ENCODE assay signal across 26 cellular contexts in genomic region chr7:4472739-4473138, GRCh38.
DNase-seq lines count a peak whose midpoint lies in the region; ATAC-seq and TF ChIP-seq lines count a peak whose summit lies in the region.
"Had no signal": no experiment of that assay in that cellular context is flagged by ENCODE, and none has a peak within 500 bp of the region (broad histone marks: within the 10 kb centered on the region; RNA-seq: fewer than 3 reads in every experiment).

No MANE protein-coding gene starts in this region.

- H3K14ac ChIP-seq in H9 (ENCODE audit: insufficient read depth, low read length): no peak overlapping the region; the same call in 1 of the 2 replicates

- H3K9me3 ChIP-seq in H9 (ENCODE audit: control insufficient read depth, low read depth, low read length) (no peaks in the 10 kb centered on the region), left lung (no peaks in the 10 kb centered on the region)
- H3K9me3 ChIP-seq: breast epithelium, esophagus muscularis mucosa, sigmoid colon had no signal

- H3K9ac ChIP-seq in H9 (ENCODE audit: extremely low read depth, insufficient read length, low read length): no peak overlapping the region
- H3K9ac ChIP-seq: parathyroid adenoma had no signal

- H2BK20ac ChIP-seq in H9 (ENCODE audit: low read depth, low read length, poor library complexity, severe bottlenecking): no peak overlapping the region

- no peaks in the 10 kb centered on the region for H3K79me2 ChIP-seq in H9 (ENCODE audit: insufficient read depth, low read length)
- H3K79me2 ChIP-seq: parathyroid adenoma had no signal

- no CpG with 5 or more reads among the region's 12 CpGs for WGBS in H9 (ENCODE audit: extremely low coverage, insufficient read length, low lambda C conversion rate)

- H3K27ac Mint-ChIP-seq in H9: no peak overlapping the region
- H3K27ac Mint-ChIP-seq in activated CD4-positive, alpha-beta T cell treated with anti-CD3 and anti-CD28 coated beads, Interleukin-2, amount 10 ng/mL, durations not matched to agents 24 days and 14 days: no peak overlapping the region
- H3K27ac Mint-ChIP-seq: activated CD8-positive, alpha-beta memory T cell treated with anti-CD3 and anti-CD28 coated beads, Interleukin-2, amount 10 ng/mL, durations not matched to agents 7 days and 5 days; activated naive CD4-positive, alpha-beta T cell treated with anti-CD3 and anti-CD28 coated beads for 36 hours; activated T-cell treated with anti-CD3 and anti-CD28 coated beads, Interleukin-2, amount 50 U/mL, for 72 hours; CD4-positive, alpha-beta memory T cell; natural killer cell treated with Interleukin-12 subunit alpha and Interleukin-12 subunit beta and Interleukin-15 and Interleukin-18, amount 100 ng/mL, for 72 hours; stimulated activated naive CD8-positive, alpha-beta T cell treated with anti-CD3 and anti-CD28 coated beads, Interleukin-15, Interleukin-2, amounts not matched to agents 100 ng/mL and 50 ng/mL, for 24 hours; T-helper 17 cell had no signal

- H3K56ac ChIP-seq in H9 (ENCODE audit: insufficient read length, low read depth, low read length): no peak overlapping the region

- 0 out of 7 replicates have a peak, but pooled peaks cover 0 to 10% (median 0%) of the 10 kb centered on the region in 3 experiments for H3K36me3 Mint-ChIP-seq in H9 (ENCODE audit: insufficient read depth in 1 of 3, low read depth in 3 of 3)
- H3K36me3 Mint-ChIP-seq in activated CD4-positive, alpha-beta T cell treated with anti-CD3 and anti-CD28 coated beads, Interleukin-2, amount 10 ng/mL, durations not matched to agents 24 days and 14 days (ENCODE audit: low read depth): no peaks in the 10 kb centered on the region
- H3K36me3 Mint-ChIP-seq: activated CD8-positive, alpha-beta memory T cell treated with anti-CD3 and anti-CD28 coated beads, Interleukin-2, amount 10 ng/mL, durations not matched to agents 7 days and 5 days; CD4-positive, alpha-beta memory T cell; natural killer cell treated with Interleukin-12 subunit alpha and Interleukin-12 subunit beta and Interleukin-15 and Interleukin-18, amount 100 ng/mL, for 72 hours had no signal

- H3K4me1 Mint-ChIP-seq in H9: peaks cover 15 to 16% of the 10 kb centered on the region in 2 experiments
- no peaks in the 10 kb centered on the region for H3K4me1 Mint-ChIP-seq in activated CD4-positive, alpha-beta T cell treated with anti-CD3 and anti-CD28 coated beads, Interleukin-2, amount 10 ng/mL, durations not matched to agents 24 days and 14 days
- H3K4me1 Mint-ChIP-seq: activated CD8-positive, alpha-beta memory T cell treated with anti-CD3 and anti-CD28 coated beads, Interleukin-2, amount 10 ng/mL, durations not matched to agents 7 days and 5 days; CD4-positive, alpha-beta memory T cell; T-helper 17 cell had no signal

- H3K79me1 ChIP-seq in H9 (ENCODE audit: insufficient read depth, low read depth, low read length, poor library complexity, severe bottlenecking): no peaks in the 10 kb centered on the region

- H3K9me3 Mint-ChIP-seq in H9: peaks cover 4 to 66% of the 10 kb centered on the region in 2 experiments
- no peaks in the 10 kb centered on the region for H3K9me3 Mint-ChIP-seq in activated CD4-positive, alpha-beta T cell treated with anti-CD3 and anti-CD28 coated beads, Interleukin-2, amount 10 ng/mL, durations not matched to agents 24 days and 14 days
- H3K9me3 Mint-ChIP-seq: natural killer cell treated with Interleukin-12 subunit alpha and Interleukin-12 subunit beta and Interleukin-15 and Interleukin-18, amount 100 ng/mL, for 72 hours had no signal

- H3K4ac ChIP-seq in H9 (ENCODE audit: low read depth, low read length): no peak overlapping the region

- no peak overlapping the region for H4K8ac ChIP-seq in H9 (replicated peaks; ENCODE audit: insufficient read length, low read depth, low read length)

- H2BK15ac ChIP-seq in H9 (ENCODE audit: low read depth, low read length): no peak overlapping the region

- no peak overlapping the region for H4K5ac ChIP-seq in H9 (ENCODE audit: insufficient read length, low read depth, low read length)

- H4K91ac ChIP-seq in H9 (ENCODE audit: insufficient read length, low read depth, low read length): no peak overlapping the region

- H3K36me3 ChIP-seq in left lung: no peaks in the 10 kb centered on the region
- H3K36me3 ChIP-seq: breast epithelium, esophagus muscularis mucosa, sigmoid colon, SJSA1 had no signal

- peak; percentile 22; the same call in 2 of the 3 replicates for TF ChIP-seq CTCF in H9 (conservative IDR thresholded peaks at IDR 0.05)
- TF ChIP-seq CTCF in epithelial cell of proximal tubule (conservative IDR thresholded peaks at IDR 0.05; ENCODE audit: low read depth, low read length): peak; percentile 4
- no peak for TF ChIP-seq CTCF in left lung (IDR thresholded peaks at IDR 0.05)

- no peaks in the 10 kb centered on the region for H3K23me2 ChIP-seq in H9 (ENCODE audit: insufficient read length, low read depth, low read length, poor library complexity, severe bottlenecking)

- H3K4me2 ChIP-seq in H9 (ENCODE audit: insufficient read depth, insufficient read length, low read length): no peak overlapping the region

- no peak for ATAC-seq in left lung
- ATAC-seq: activated CD8-positive, alpha-beta memory T cell treated with anti-CD3 and anti-CD28 coated beads, Interleukin-2, amount 10 ng/mL, durations not matched to agents 7 days and 5 days; activated T-cell treated with anti-CD3 and anti-CD28 coated beads, Interleukin-2, amount 50 U/mL, for 72 hours; T-helper 17 cell had no signal

- H2BK12ac ChIP-seq in H9 (ENCODE audit: insufficient read length, low read depth, low read length): no peak overlapping the region

- no peak overlapping the region for H2BK120ac ChIP-seq in H9 (ENCODE audit: low read depth, low read length, poor library complexity, severe bottlenecking)

- H3K18ac ChIP-seq in H9 (ENCODE audit: insufficient read length, low read depth, low read length): no peak overlapping the region

- peaks cover 11% of the 10 kb centered on the region for H3K4me1 ChIP-seq in H9 (ENCODE audit: insufficient read depth, low read length)
- H3K4me1 ChIP-seq in left lung: no peaks in the 10 kb centered on the region
- H3K4me1 ChIP-seq: breast epithelium, esophagus muscularis mucosa, parathyroid adenoma, sigmoid colon had no signal

- H2BK5ac ChIP-seq in H9 (ENCODE audit: insufficient read length, low read length): no peak overlapping the region

- DNase-seq in H9 (peak; percentile 41), NCI-H1092 treated with DMSO at 0.1 percent for 48 hours (lab: John Stamatoyannopoulos, UW) (peak; percentile 57), epithelial cell of proximal tubule (ENCODE audit: low read depth) (no peak), retina (peak; percentile 78), left lung (no peak), NCI-H446 (lab: John Stamatoyannopoulos, UW) (no peak)
- no peak for DNase-seq in activated CD4-positive, alpha-beta T cell treated with anti-CD3 and anti-CD28 coated beads, Interleukin-2, amount 10 ng/mL, durations not matched to agents 24 days and 14 days
- DNase-seq: activated CD4-positive, alpha-beta T cell treated with anti-CD3 and anti-CD28 coated beads for 48 hours; activated CD8-positive, alpha-beta memory T cell treated with anti-CD3 and anti-CD28 coated beads, Interleukin-2, amount 10 ng/mL, durations not matched to agents 7 days and 5 days; activated naive CD4-positive, alpha-beta T cell treated with anti-CD3 and anti-CD28 coated beads for 36 hours; activated T-cell treated with anti-CD3 and anti-CD28 coated beads, Interleukin-2, amount 50 U/mL, for 72 hours; amniotic stem cell; CD4-positive, alpha-beta memory T cell; effector memory CD4-positive, alpha-beta T cell; GDM1; KBM-7; NCI-H187; NCI-H345; sigmoid colon; T-helper 17 cell had no signal

- intact Hi-C loops in activated CD4-positive, alpha-beta T cell treated with anti-CD3 and anti-CD28 coated beads, Interleukin-2, amount 10 ng/mL, durations not matched to agents 24 days and 14 days (cut with micrococcal nuclease): no loop called here
- intact Hi-C loops in left lung (cut with DNase I): no loop called here

- H3K27ac ChIP-seq in H9 (ENCODE audit: insufficient read length, low read depth, low read length) (no peak overlapping the region), left lung (no peak overlapping the region)
- H3K27ac ChIP-seq: breast epithelium, esophagus muscularis mucosa, parathyroid adenoma, sigmoid colon, SJSA1 had no signal

- H3K4me3 ChIP-seq in epithelial cell of proximal tubule (ENCODE audit: low read depth, low read length) (no peak overlapping the region), left lung (no peak overlapping the region)
- H3K4me3 ChIP-seq: breast epithelium, esophagus muscularis mucosa, sigmoid colon, SJSA1 had no signal

- H3K4me3 Mint-ChIP-seq in H9: no peak overlapping the region
- no peak overlapping the region for H3K4me3 Mint-ChIP-seq in activated CD4-positive, alpha-beta T cell treated with anti-CD3 and anti-CD28 coated beads, Interleukin-2, amount 10 ng/mL, durations not matched to agents 24 days and 14 days
- H3K4me3 Mint-ChIP-seq: activated CD8-positive, alpha-beta memory T cell treated with anti-CD3 and anti-CD28 coated beads, Interleukin-2, amount 10 ng/mL, durations not matched to agents 7 days and 5 days; activated naive CD4-positive, alpha-beta T cell treated with anti-CD3 and anti-CD28 coated beads for 36 hours; activated T-cell treated with anti-CD3 and anti-CD28 coated beads, Interleukin-2, amount 50 U/mL, for 72 hours; CD4-positive, alpha-beta memory T cell; natural killer cell treated with Interleukin-12 subunit alpha and Interleukin-12 subunit beta and Interleukin-15 and Interleukin-18, amount 100 ng/mL, for 72 hours; stimulated activated naive CD8-positive, alpha-beta T cell treated with anti-CD3 and anti-CD28 coated beads, Interleukin-15, Interleukin-2, amounts not matched to agents 100 ng/mL and 50 ng/mL, for 24 hours; T-helper 17 cell had no signal

- no peak overlapping the region for H2AK5ac ChIP-seq in H9 (ENCODE audit: insufficient read length, low read length)

- no peak overlapping the region for H2AFZ ChIP-seq in H9 (ENCODE audit: low read length)
- H2AFZ ChIP-seq: parathyroid adenoma had no signal

- no peaks in the 10 kb centered on the region for H4K20me1 ChIP-seq in H9 (ENCODE audit: control insufficient read depth, insufficient read depth, insufficient read length)

- H3K27me3 Mint-ChIP-seq in H9 (ENCODE audit: low read depth): peaks cover 3% of the 10 kb centered on the region
- no peaks in the 10 kb centered on the region for H3K27me3 Mint-ChIP-seq in activated CD4-positive, alpha-beta T cell treated with anti-CD3 and anti-CD28 coated beads, Interleukin-2, amount 10 ng/mL, durations not matched to agents 24 days and 14 days
- H3K27me3 Mint-ChIP-seq: activated CD8-positive, alpha-beta memory T cell treated with anti-CD3 and anti-CD28 coated beads, Interleukin-2, amount 10 ng/mL, durations not matched to agents 7 days and 5 days had no signal

- H3T11ph ChIP-seq in H9 (ENCODE audit: low read length): no peak overlapping the region

- H3K27me3 ChIP-seq in H9 (ENCODE audit: insufficient read depth, low read length) (no peaks in the 10 kb centered on the region), left lung (no peaks in the 10 kb centered on the region)
- H3K27me3 ChIP-seq: breast epithelium, esophagus muscularis mucosa, sigmoid colon, SJSA1 had no signal

- no peak overlapping the region for H3K23ac ChIP-seq in H9 (ENCODE audit: insufficient read length, low read depth, low read length)

Comparison
In these comparisons a context has a peak if more than half of its experiments do, and no peak if none do; other contexts are left out.
1. DNase-seq: peak in H9 (single experiment), NCI-H1092 treated with DMSO at 0.1 percent for 48 hours (single experiment) and retina (single experiment); none in epithelial cell of proximal tubule (single experiment), activated CD4-positive, alpha-beta T cell treated with anti-CD3 and anti-CD28 coated beads, Interleukin-2, amount 10 ng/mL, durations not matched to agents 24 days and 14 days (single experiment), left lung (0 of 2) and NCI-H446 (0 of 2).
2. CTCF ChIP-seq: peak in H9 (single experiment) and epithelial cell of proximal tubule (single experiment); none in left lung (0 of 2).